25 cellular contexts compared by ENCODE assay signal in the genomic region with DNA sequence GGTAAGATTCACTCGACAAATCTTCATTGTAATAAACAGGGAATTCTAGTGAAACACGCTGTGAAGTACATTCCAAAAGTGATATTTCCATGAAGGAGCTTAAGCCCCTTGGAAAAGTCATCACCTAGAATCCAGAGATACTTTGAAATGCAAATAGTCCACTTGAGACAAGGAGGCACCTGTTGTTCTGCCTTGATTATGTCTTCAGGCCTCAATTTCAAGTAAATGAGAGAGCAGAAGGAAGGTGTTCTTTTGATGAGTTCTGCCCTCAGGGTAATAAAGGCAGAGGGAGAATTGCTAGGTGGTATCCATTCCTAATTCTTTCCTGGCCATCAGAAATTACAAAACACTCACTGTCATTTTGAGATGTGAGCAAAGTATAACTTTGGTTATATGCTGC.
"Had no signal": no experiment of that assay in that cellular context is flagged by ENCODE, and none has a peak within 500 bp of the region (broad histone marks: within the 10 kb centered on the region; RNA-seq: fewer than 3 reads in every experiment).

No MANE protein-coding gene starts in this region.

- H3K4me1 ChIP-seq: parathyroid adenoma, psoas muscle, right lobe of liver, sigmoid colon, stomach, thyroid gland, tibial nerve, upper lobe of left lung, vagina had no signal

- H3K27ac ChIP-seq: neutrophil, ovary, parathyroid adenoma, psoas muscle, right lobe of liver, sigmoid colon, stomach, thoracic aorta, thyroid gland, tibial nerve, upper lobe of left lung, vagina had no signal

- H3K9ac ChIP-seq: parathyroid adenoma had no signal

- DNase-seq: nephron progenitor cell; nucleus accumbens; ovary; posterior cingulate gyrus; psoas muscle; right cardiac atrium; right lobe of liver; sigmoid colon; small intestine; stimulated activated CD4-positive, alpha-beta T cell treated with anti-CD3 and anti-CD28 coated beads, Interleukin-15, amount 100 ng/mL, for 24 hours; stimulated activated CD4-positive, alpha-beta T cell treated with anti-CD3 and anti-CD28 coated beads, Interleukin-2, amount 100 ng/mL, for 24 hours; stimulated activated CD4-positive, alpha-beta T cell treated with anti-CD3 and anti-CD28 coated beads, Interleukin-2, amount 100 ng/mL, for 48 hours; stimulated activated CD4-positive, alpha-beta T cell treated with anti-CD3 and anti-CD28 coated beads, Interleukin-4, amount 100 ng/mL, for 24 hours; stimulated activated naive B cell treated with anti-CD40 and anti-IgM and Interleukin-4, amounts not matched to agents 10 μg/mL and 1 μg/mL and 100 μg/mL, for 72 hours; stimulated activated naive CD4-positive, alpha-beta T cell treated with Interleukin-2 at 50 U/mL for 16 hours; stomach; thyroid gland; trophoblast cell; upper lobe of left lung had no signal

- FAIRE-seq: small intestine, urothelium cell line had no signal

- H3K27me3 ChIP-seq: neutrophil, ovary, right lobe of liver, sigmoid colon, stomach, thyroid gland, tibial nerve, upper lobe of left lung, vagina had no signal

- H3K36me3 ChIP-seq: neutrophil, ovary, right lobe of liver, sigmoid colon, stomach, thoracic aorta, thyroid gland, tibial nerve, upper lobe of left lung, vagina had no signal

- H3K9me3 ChIP-seq: neutrophil, ovary, psoas muscle, right lobe of liver, sigmoid colon, thoracic aorta, thyroid gland, vagina had no signal

- H2AFZ ChIP-seq: parathyroid adenoma had no signal

- H3K4me3 ChIP-seq: ovary, psoas muscle, right lobe of liver, sigmoid colon, stomach, thoracic aorta, thyroid gland, tibial nerve, upper lobe of left lung, vagina had no signal

- H3K79me2 ChIP-seq: parathyroid adenoma had no signal
